18 cellular contexts compared by ENCODE assay signal in genomic region chr3:155019576-155019975, GRCh38.
DNase-seq lines count a peak whose midpoint lies in the region; ATAC-seq, FAIRE-seq and TF ChIP-seq lines count a peak whose summit lies in the region.
"Had no signal": no experiment of that assay in that cellular context is flagged by ENCODE, and none has a peak within 500 bp of the region (broad histone marks: within the 10 kb centered on the region; RNA-seq: fewer than 3 reads in every experiment).

No MANE protein-coding gene starts in this region.

- no peak overlapping the region for H4K12ac ChIP-seq in trophoblast cell (ENCODE audit: low read depth, low read length)

- no peak overlapping the region for H2AK5ac ChIP-seq in trophoblast cell (ENCODE audit: low read length)

- H2BK5ac ChIP-seq in trophoblast cell (ENCODE audit: low read depth, low read length, poor library complexity): no peak overlapping the region

- TF ChIP-seq CTCF in OCI-LY7 (conservative IDR thresholded peaks at IDR 0.05; ENCODE audit: low read length) (no peak), fibroblast of mammary gland (conservative IDR thresholded peaks at IDR 0.05; ENCODE audit: control insufficient read depth, insufficient read depth, low read depth, low read length) (no peak), osteocyte (IDR thresholded peaks at IDR 0.05) (no peak)

- CTCF ChIA-PET in OCI-LY7 (lab: Charles Lee; ENCODE audit: unreplicated experiment): no interaction called here

- ATAC-seq in GM18858 (IDR thresholded peaks at IDR 0.05; ENCODE audit: unreplicated experiment): no peak
- ATAC-seq: gastroesophageal sphincter, T-helper 17 cell had no signal

- H3K27me3 ChIP-seq in trophoblast cell (ENCODE audit: insufficient read depth, low read length): no peaks in the 10 kb centered on the region
- H3K27me3 ChIP-seq: gastroesophageal sphincter, stomach had no signal

- BruUV-seq in OCI-LY7 (replicated peaks; lab: Mats Ljungman, UMichigan): no TSS peak

- no peak overlapping the region for H2BK120ac ChIP-seq in trophoblast cell (ENCODE audit: insufficient read depth, low read length, poor library complexity)

- no peaks in the 10 kb centered on the region for H3K79me2 ChIP-seq in OCI-LY7 (ENCODE audit: insufficient read depth, low read depth, low read length)
- no peaks in the 10 kb centered on the region for H3K79me2 ChIP-seq in trophoblast cell (ENCODE audit: control insufficient read depth, insufficient read depth, low read length, poor library complexity)

- POLR2A ChIA-PET in OCI-LY7 (lab: Charles Lee): no interaction called here

- H3K9me3 ChIP-seq in OCI-LY7 (ENCODE audit: low read length) (no peaks in the 10 kb centered on the region), trophoblast cell (ENCODE audit: insufficient read depth, low read depth, low read length) (no peaks in the 10 kb centered on the region)
- H3K9me3 ChIP-seq: gastroesophageal sphincter, stomach had no signal

- H3K4me3 ChIP-seq in OCI-LY7 (ENCODE audit: low read depth, low read length, poor library complexity, severe bottlenecking) (no peak overlapping the region), fibroblast of mammary gland (ENCODE audit: control insufficient read depth, low read depth, low read length) (no peak overlapping the region), trophoblast cell (ENCODE audit: low read depth, low read length) (no peak overlapping the region)
- H3K4me3 ChIP-seq: gastroesophageal sphincter, stomach had no signal

- H3K27me3 Mint-ChIP-seq in osteocyte (ENCODE audit: unreplicated experiment): no peaks in the 10 kb centered on the region
- H3K27me3 Mint-ChIP-seq: activated CD4-positive, alpha-beta T cell treated with anti-CD3 and anti-CD28 coated beads, Interleukin-2, amount 10 ng/mL, durations not matched to agents 7 days and 5 days; CD4-positive, alpha-beta T cell; T-helper 17 cell had no signal

- H3K4me1 Mint-ChIP-seq in osteocyte (ENCODE audit: unreplicated experiment): peaks cover 14% of the 10 kb centered on the region
- H3K4me1 Mint-ChIP-seq: activated CD4-positive, alpha-beta T cell treated with anti-CD3 and anti-CD28 coated beads, Interleukin-2, amount 10 ng/mL, durations not matched to agents 7 days and 5 days; T-helper 17 cell had no signal

- H3K4ac ChIP-seq in trophoblast cell (ENCODE audit: low read depth, low read length): no peak overlapping the region

- no peak overlapping the region for H4K91ac ChIP-seq in trophoblast cell (ENCODE audit: low read depth, low read length)

- H3K9me3 Mint-ChIP-seq in osteocyte (ENCODE audit: unreplicated experiment): no peaks in the 10 kb centered on the region
- H3K9me3 Mint-ChIP-seq: CD4-positive, alpha-beta T cell had no signal

- H3K36me3 ChIP-seq in OCI-LY7 (ENCODE audit: insufficient read depth, low read length): no peaks in the 10 kb centered on the region
- no peaks in the 10 kb centered on the region for H3K36me3 ChIP-seq in trophoblast cell (ENCODE audit: control insufficient read depth in 1 of 2, insufficient read depth in 2 of 2, low read length in 2 of 2)
- H3K36me3 ChIP-seq: gastroesophageal sphincter, stomach had no signal

- no peak overlapping the region for H3K27ac ChIP-seq in OCI-LY7 (ENCODE audit: low read depth, low read length, poor library complexity, severe bottlenecking)
- H3K27ac ChIP-seq in trophoblast cell (ENCODE audit: low read depth, low read length): peak overlapping the region; percentile 59
- H3K27ac ChIP-seq: gastroesophageal sphincter, stomach had no signal

- no peak overlapping the region for H3K18ac ChIP-seq in trophoblast cell (ENCODE audit: low read length)

- H3K23ac ChIP-seq in trophoblast cell (ENCODE audit: low read length): no peak overlapping the region

- no peak for DNase-seq in OCI-LY7 (ENCODE audit: low spot score)
- peak; percentile 50 for DNase-seq in fibroblast of mammary gland (ENCODE audit: low read depth)
- DNase-seq in trophoblast cell: peak; percentile 84 to 89
- DNase-seq in Kasumi-1 (lab: John Stamatoyannopoulos, UW): no peak
- no peak for DNase-seq in NCI-H187 treated with DMSO at 0.1 percent for 48 hours (lab: John Stamatoyannopoulos, UW)
- DNase-seq in osteocyte (ENCODE audit: extremely low spot score, unreplicated experiment): no peak
- DNase-seq: activated CD4-positive, alpha-beta T cell treated with anti-CD3 and anti-CD28 coated beads, Interleukin-2, amount 10 ng/mL, durations not matched to agents 7 days and 5 days; activated T-cell treated with anti-CD3 and anti-CD28 coated beads, Interleukin-2, amount 50 U/mL, for 48 hours; CD4-positive, alpha-beta T cell; cortex of kidney; naive thymus-derived CD4-positive, alpha-beta T cell; NCI-H1417 treated with DMSO at 0.1 percent for 48 hours; NCI-H526; stomach; T-helper 17 cell had no signal

- no peak overlapping the region for H2BK12ac ChIP-seq in trophoblast cell (ENCODE audit: low read length)

- intact Hi-C loops in OCI-LY7 (cut with micrococcal nuclease; ENCODE audit: unreplicated experiment): no loop called here

- no peak overlapping the region for H3K27ac Mint-ChIP-seq in osteocyte (ENCODE audit: unreplicated experiment)
- H3K27ac Mint-ChIP-seq: activated CD4-positive, alpha-beta T cell treated with anti-CD3 and anti-CD28 coated beads, Interleukin-2, amount 10 ng/mL, durations not matched to agents 7 days and 5 days; CD4-positive, alpha-beta T cell; T-helper 17 cell had no signal

- H3K79me1 ChIP-seq in trophoblast cell (ENCODE audit: low read length): peaks cover 14% of the 10 kb centered on the region

- WGBS in trophoblast cell (ENCODE audit: extremely low coverage, insufficient coverage, insufficient read length): no CpG with 5 or more reads among the region's 1 CpG

- H3K4me1 ChIP-seq in OCI-LY7 (ENCODE audit: insufficient read depth, low read length, poor library complexity, severe bottlenecking) (peaks cover 16% of the 10 kb centered on the region), trophoblast cell (ENCODE audit: control insufficient read depth in 1 of 2, insufficient read depth in 2 of 2, low read length in 2 of 2) (peaks cover 9 to 27% of the 10 kb centered on the region in 2 experiments)
- H3K4me1 ChIP-seq: gastroesophageal sphincter, stomach had no signal

- H4K20me1 ChIP-seq in OCI-LY7 (ENCODE audit: insufficient read depth, low read length): no peaks in the 10 kb centered on the region

- no peak overlapping the region for H4K8ac ChIP-seq in trophoblast cell (ENCODE audit: low read depth, low read length)

- no peak overlapping the region for H3K14ac ChIP-seq in trophoblast cell (ENCODE audit: low read length)

- no peak overlapping the region for H3K4me3 Mint-ChIP-seq in osteocyte (ENCODE audit: unreplicated experiment)
- H3K4me3 Mint-ChIP-seq: activated CD4-positive, alpha-beta T cell treated with anti-CD3 and anti-CD28 coated beads, Interleukin-2, amount 10 ng/mL, durations not matched to agents 7 days and 5 days; CD4-positive, alpha-beta T cell; naive thymus-derived CD4-positive, alpha-beta T cell; T-helper 17 cell had no signal

- no peak overlapping the region for H3K9ac ChIP-seq in trophoblast cell (ENCODE audit: low read length)

- H3K36me3 Mint-ChIP-seq in osteocyte (ENCODE audit: unreplicated experiment): no peaks in the 10 kb centered on the region
- H3K36me3 Mint-ChIP-seq: naive thymus-derived CD4-positive, alpha-beta T cell had no signal

- H3K9me2 ChIP-seq in OCI-LY7 (ENCODE audit: insufficient read depth, low read length): no peaks in the 10 kb centered on the region

- FAIRE-seq in G401.6 (lab: Jason Lieb, UNC): peak; percentile 100

- H2AFZ ChIP-seq in OCI-LY7 (ENCODE audit: low read length): peak overlapping the region; percentile 78; the same call in 1 of the 2 replicates
- H2AFZ ChIP-seq in trophoblast cell (ENCODE audit: insufficient read depth, low read length, poor library complexity): no peak overlapping the region

- H3K4me2 ChIP-seq in OCI-LY7 (ENCODE audit: low read length) (no peak overlapping the region), trophoblast cell (ENCODE audit: low read length) (no peak overlapping the region)

Comparison
In these comparisons a context has a peak if more than half of its experiments do, and no peak if none do; other contexts are left out.
1. DNase-seq: peak in fibroblast of mammary gland (single experiment) and trophoblast cell (2 of 2); none in OCI-LY7 (single experiment), Kasumi-1 (0 of 2), NCI-H187 treated with DMSO at 0.1 percent for 48 hours (single experiment) and osteocyte (single experiment).